ENCODE assay signal across 11 cellular contexts in genomic region chr3:96678325-96678724, GRCh38.
"Had no signal": no experiment of that assay in that cellular context is flagged by ENCODE, and none has a peak within 500 bp of the region (broad histone marks: within the 10 kb centered on the region; RNA-seq: fewer than 3 reads in every experiment).

No MANE protein-coding gene starts in this region.

- H3K9ac ChIP-seq: GM23248 had no signal

- H3K27ac ChIP-seq: GM23248 had no signal

- H3K4me2 ChIP-seq: GM23338 had no signal

- H2AFZ ChIP-seq: GM23248, GM23338 had no signal

- DNase-seq: GM23248, GOT3, H7, H9, HCEC 1CT, HFFc6 had no signal

- H3K9me3 ChIP-seq: HAP-1 had no signal

- FAIRE-seq: H1, H54 had no signal

- H3K4me1 ChIP-seq: HAP-1 had no signal

- H3K36me3 ChIP-seq: HAP-1 had no signal

- ATAC-seq: GM23338, HCT116 had no signal

- H3K4me3 ChIP-seq: GM23248, GM23338, HAP-1 had no signal
